In the genomic region with DNA sequence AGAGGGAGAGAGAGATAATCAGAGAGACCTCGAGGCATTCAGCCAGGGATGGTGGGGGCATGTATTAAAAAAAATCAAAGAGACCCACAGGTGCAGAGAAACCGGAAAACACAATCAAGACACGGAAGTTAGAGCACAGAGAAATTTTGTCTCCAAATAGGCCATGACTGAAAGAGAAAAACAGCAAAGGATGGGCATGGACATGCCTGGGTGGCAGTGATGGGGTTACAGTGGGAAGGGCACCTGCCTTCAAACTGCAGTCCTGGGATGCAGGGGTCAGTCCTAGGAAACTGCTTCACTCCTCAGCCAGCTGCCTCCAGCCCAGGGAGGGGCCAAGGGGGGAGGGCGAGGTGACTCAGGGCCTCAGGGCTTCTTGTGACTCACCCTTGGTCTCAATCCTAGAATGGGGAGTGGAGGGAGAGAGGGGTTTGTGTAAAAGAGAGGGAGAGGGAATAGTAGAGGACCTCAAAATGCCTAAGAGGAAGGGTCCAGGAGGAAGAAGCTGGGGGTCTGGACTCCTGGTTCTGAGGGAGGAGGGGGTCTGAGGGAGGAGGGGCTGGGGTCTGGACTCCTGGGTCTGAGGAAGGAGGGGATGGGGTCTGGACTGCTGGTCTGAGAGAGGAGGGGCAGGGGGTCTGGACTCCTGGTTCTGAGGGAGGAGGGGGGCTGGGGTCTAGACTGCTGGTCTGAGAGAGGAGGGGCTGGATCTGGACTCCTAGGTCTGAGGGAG, we compare ENCODE assay signal across 8 cellular contexts. TPM values are rescaled to one million over a fixed set of nuclear protein-coding genes. Genes with fewer than 3 reads are reported as not detected.
DNase-seq lines count a peak whose midpoint lies in the region; ATAC-seq and TF ChIP-seq lines count a peak whose summit lies in the region.

No MANE protein-coding gene starts in this region.

- H2AFZ ChIP-seq in OCI-LY1 (ENCODE audit: low read length), result peak overlapping the region; percentile 8; the same call in 1 of the 2 replicates

- H3K4me3 Mint-ChIP-seq in activated T-helper 1 cell treated with anti-CD3 and anti-CD28 coated beads, Interleukin-12 subunit alpha, Interleukin-12 subunit beta, Interleukin-2, Interleukin-4 antibody, amounts not matched to agents 30 ng/mL and 10 ng/mL and 1 ng/mL, durations not matched to agents 14 hours and 24 hours and 36 hours, result peak overlapping the region; percentile 28

- ATAC-seq in left cardiac atrium, result peak in 1 of 2 donors; percentile 94
- no peak for ATAC-seq in GM21619 (IDR thresholded peaks at IDR 0.05; ENCODE audit: unreplicated experiment)

- no peaks in the 10 kb centered on the region for H3K9me3 Mint-ChIP-seq in activated T-helper 1 cell treated with anti-CD3 and anti-CD28 coated beads, Interleukin-12 subunit alpha, Interleukin-12 subunit beta, Interleukin-2, Interleukin-4 antibody, amounts not matched to agents 30 ng/mL and 10 ng/mL and 1 ng/mL, durations not matched to agents 14 hours and 24 hours and 36 hours

- no peaks in the 10 kb centered on the region for H3K27me3 ChIP-seq in GM06990 (replicated peaks; ENCODE audit: control insufficient read depth, insufficient read depth, low read length)
- no peaks in the 10 kb centered on the region for H3K27me3 ChIP-seq in OCI-LY1 (ENCODE audit: insufficient read depth, low read length)
- no peaks in the 10 kb centered on the region for H3K27me3 ChIP-seq in BE2C

- H3K4me1 ChIP-seq in OCI-LY1 (ENCODE audit: insufficient read depth, low read length, severe bottlenecking) (peaks cover 55% of the 10 kb centered on the region), BE2C (no peaks in the 10 kb centered on the region)

- H3K36me3 Mint-ChIP-seq in activated T-helper 1 cell treated with anti-CD3 and anti-CD28 coated beads, Interleukin-12 subunit alpha, Interleukin-12 subunit beta, Interleukin-2, Interleukin-4 antibody, amounts not matched to agents 30 ng/mL and 10 ng/mL and 1 ng/mL, durations not matched to agents 14 hours and 24 hours and 36 hours (ENCODE audit: low read depth), result peaks cover 7% of the 10 kb centered on the region

- peak overlapping the region; percentile 92 for H3K27ac Mint-ChIP-seq in activated T-helper 1 cell treated with anti-CD3 and anti-CD28 coated beads, Interleukin-12 subunit alpha, Interleukin-12 subunit beta, Interleukin-2, Interleukin-4 antibody, amounts not matched to agents 30 ng/mL and 10 ng/mL and 1 ng/mL, durations not matched to agents 14 hours and 24 hours and 36 hours

- intact Hi-C loops in activated T-helper 1 cell treated with anti-CD3 and anti-CD28 coated beads, Interleukin-12 subunit alpha, Interleukin-12 subunit beta, Interleukin-2, Interleukin-4 antibody, amounts not matched to agents 30 ng/mL and 10 ng/mL and 1 ng/mL, durations not matched to agents 14 hours and 24 hours and 36 hours (cut with micrococcal nuclease), result loop anchor here (1.0 kb wide), 1 partner anchor 165 kb away; a partner anchor contains a TSS
- intact Hi-C loops in left cardiac atrium (cut with DNase I), result loop anchor here (2.0 to 10.0 kb wide), 3 partner anchors 37 to 250 kb away; a partner anchor contains a TSS

- TF ChIP-seq CTCF in GM06990 (IDR thresholded peaks at IDR 0.05; ENCODE audit: insufficient read depth, low read length, poor library complexity, severe bottlenecking), result no peak
- no peak for TF ChIP-seq CTCF in OCI-LY1 (IDR thresholded peaks at IDR 0.05; ENCODE audit: low read length)
- no peak for TF ChIP-seq CTCF in BE2C (IDR thresholded peaks at IDR 0.05; ENCODE audit: low read depth, low read length)

- H3K9me3 ChIP-seq in OCI-LY1 (ENCODE audit: low read length) (no peaks in the 10 kb centered on the region), BE2C (no peaks in the 10 kb centered on the region)

- H3K27me3 Mint-ChIP-seq in activated T-helper 1 cell treated with anti-CD3 and anti-CD28 coated beads, Interleukin-12 subunit alpha, Interleukin-12 subunit beta, Interleukin-2, Interleukin-4 antibody, amounts not matched to agents 30 ng/mL and 10 ng/mL and 1 ng/mL, durations not matched to agents 14 hours and 24 hours and 36 hours (ENCODE audit: insufficient read depth), result no peaks in the 10 kb centered on the region

- no peaks in the 10 kb centered on the region for H4K20me1 ChIP-seq in OCI-LY1 (ENCODE audit: insufficient read depth, low read length)

- H3K36me3 ChIP-seq in GM06990 (ENCODE audit: control insufficient read depth, insufficient read depth, low read length) (no peaks in the 10 kb centered on the region), OCI-LY1 (ENCODE audit: insufficient read depth, low read length) (no peaks in the 10 kb centered on the region), BE2C (no peaks in the 10 kb centered on the region)

- no peaks in the 10 kb centered on the region for H3K9me2 ChIP-seq in OCI-LY1 (ENCODE audit: low read depth, low read length)

- H3K9ac ChIP-seq in OCI-LY1 (ENCODE audit: low read length), result peak overlapping the region; percentile 60

- peaks cover 3% of the 10 kb centered on the region; the same call in 1 of the 2 replicates for H3F3A ChIP-seq in OCI-LY1 (ENCODE audit: insufficient read depth, low read length)

- peak overlapping the region; percentile 98 for H3K27ac ChIP-seq in OCI-LY1 (ENCODE audit: low read depth, low read length, poor library complexity, severe bottlenecking)

- peak overlapping the region; percentile 73 for H3K4me2 ChIP-seq in OCI-LY1 (ENCODE audit: low read length)

- peak overlapping the region; percentile 87 for H3K4me3 ChIP-seq in GM06990 (replicated peaks; ENCODE audit: low read depth, low read length)
- peak overlapping the region; percentile 38 for H3K4me3 ChIP-seq in OCI-LY1 (ENCODE audit: low read depth, low read length, poor library complexity, severe bottlenecking)
- H3K4me3 ChIP-seq in BE2C (ENCODE audit: low read depth, low read length), result no peak overlapping the region

- no peaks in the 10 kb centered on the region for H3K79me2 ChIP-seq in OCI-LY1 (ENCODE audit: insufficient read depth, low read length)

- H3K4me1 Mint-ChIP-seq in activated T-helper 1 cell treated with anti-CD3 and anti-CD28 coated beads, Interleukin-12 subunit alpha, Interleukin-12 subunit beta, Interleukin-2, Interleukin-4 antibody, amounts not matched to agents 30 ng/mL and 10 ng/mL and 1 ng/mL, durations not matched to agents 14 hours and 24 hours and 36 hours (ENCODE audit: low read depth), result peaks cover 46% of the 10 kb centered on the region

- no peak for DNase-seq in GM06990 (ENCODE audit: extremely low read depth, insufficient read length)
- DNase-seq in activated T-helper 1 cell treated with anti-CD3 and anti-CD28 coated beads, Interleukin-12 subunit alpha, Interleukin-12 subunit beta, Interleukin-2, Interleukin-4 antibody, amounts not matched to agents 30 ng/mL and 10 ng/mL and 1 ng/mL, durations not matched to agents 14 hours and 24 hours and 36 hours (ENCODE audit: low spot score), result peak; percentile 30
- DNase-seq in left cardiac atrium, result peak; percentile 76
- peak; percentile 41 for DNase-seq in stimulated activated CD8-positive, alpha-beta memory T cell treated with anti-CD3 and anti-CD28 coated beads, Interleukin-7, amount 100 ng/mL, for 4 hours (ENCODE audit: low read depth in 2 of 2)
- no peak for DNase-seq in BE2C
- no peak for DNase-seq in NCI-H1105 treated with DMSO at 0.1 percent for 48 hours (lab: John Stamatoyannopoulos, UW)

RNA-seq across cellular contexts. Expression of a gene that starts 3.6 kb away (rescaled TPM):
- total RNA-seq in activated T-helper 1 cell treated with anti-CD3 and anti-CD28 coated beads, Interleukin-12 subunit alpha, Interleukin-12 subunit beta, Interleukin-2, Interleukin-4 antibody, amounts not matched to agents 30 ng/mL and 10 ng/mL and 1 ng/mL, durations not matched to agents 14 hours and 24 hours and 36 hours, result 183 and 185 TPM in 2 replicates
- 1 to 10 TPM in 1 of 2 donors, under 1 TPM in 1; 0.71 to 1.4 TPM for total RNA-seq in left cardiac atrium
- 0.66 TPM for polyA plus RNA-seq in BE2C (2012; ENCODE audit: insufficient read depth, insufficient read length, low read depth)

RNA-seq across cellular contexts. Expression of a gene that starts 17.8 kb away (rescaled TPM):
- total RNA-seq in activated T-helper 1 cell treated with anti-CD3 and anti-CD28 coated beads, Interleukin-12 subunit alpha, Interleukin-12 subunit beta, Interleukin-2, Interleukin-4 antibody, amounts not matched to agents 30 ng/mL and 10 ng/mL and 1 ng/mL, durations not matched to agents 14 hours and 24 hours and 36 hours, result 0.29 TPM in 1 of 2 replicates, not detected in the other
- total RNA-seq in left cardiac atrium, result 1 to 10 TPM; 1.3 to 2.1 TPM
- 0.65 TPM for polyA plus RNA-seq in BE2C (2012; ENCODE audit: insufficient read depth, insufficient read length, low read depth)

RNA-seq across cellular contexts. Expression of a gene that starts 29.7 kb away (rescaled TPM):
- 86.6 and 89.2 TPM in 2 replicates for total RNA-seq in activated T-helper 1 cell treated with anti-CD3 and anti-CD28 coated beads, Interleukin-12 subunit alpha, Interleukin-12 subunit beta, Interleukin-2, Interleukin-4 antibody, amounts not matched to agents 30 ng/mL and 10 ng/mL and 1 ng/mL, durations not matched to agents 14 hours and 24 hours and 36 hours
- 10 to 100 TPM; 19.4 to 22.1 TPM for total RNA-seq in left cardiac atrium
- 22.4 TPM for polyA plus RNA-seq in BE2C (2012; ENCODE audit: insufficient read depth, insufficient read length, low read depth)

RNA-seq across cellular contexts. Expression of a gene that starts 42.7 kb away (rescaled TPM):
- 4.0 and 4.8 TPM in 2 replicates for total RNA-seq in activated T-helper 1 cell treated with anti-CD3 and anti-CD28 coated beads, Interleukin-12 subunit alpha, Interleukin-12 subunit beta, Interleukin-2, Interleukin-4 antibody, amounts not matched to agents 30 ng/mL and 10 ng/mL and 1 ng/mL, durations not matched to agents 14 hours and 24 hours and 36 hours
- total RNA-seq in left cardiac atrium, result 10 to 100 TPM in 1 of 2 donors, 1 to 10 TPM in 1; 9.5 to 10.7 TPM
- 2.0 TPM for polyA plus RNA-seq in BE2C (2012; ENCODE audit: insufficient read depth, insufficient read length, low read depth)

Comparison
In these comparisons a context has a peak if more than half of its experiments do, and no peak if none do; other contexts are left out.
1. DNase-seq: peak in activated T-helper 1 cell treated with anti-CD3 and anti-CD28 coated beads, Interleukin-12 subunit alpha, Interleukin-12 subunit beta, Interleukin-2, Interleukin-4 antibody, amounts not matched to agents 30 ng/mL and 10 ng/mL and 1 ng/mL, durations not matched to agents 14 hours and 24 hours and 36 hours (single experiment), left cardiac atrium (single experiment) and stimulated activated CD8-positive, alpha-beta memory T cell treated with anti-CD3 and anti-CD28 coated beads, Interleukin-7, amount 100 ng/mL, for 4 hours (2 of 2); none in GM06990 (single experiment), BE2C (single experiment) and NCI-H1105 treated with DMSO at 0.1 percent for 48 hours (single experiment).
2. RNA of a gene that starts 3.6 kb away (total RNA-seq): 183 to 185 TPM in activated T-helper 1 cell treated with anti-CD3 and anti-CD28 coated beads, Interleukin-12 subunit alpha, Interleukin-12 subunit beta, Interleukin-2, Interleukin-4 antibody, amounts not matched to agents 30 ng/mL and 10 ng/mL and 1 ng/mL, durations not matched to agents 14 hours and 24 hours and 36 hours; 0.71 to 1.4 TPM in left cardiac atrium; every median in the first group is over 10 times any median in the second.